ENCODE assay signal across 10 cellular contexts in the genomic region with DNA sequence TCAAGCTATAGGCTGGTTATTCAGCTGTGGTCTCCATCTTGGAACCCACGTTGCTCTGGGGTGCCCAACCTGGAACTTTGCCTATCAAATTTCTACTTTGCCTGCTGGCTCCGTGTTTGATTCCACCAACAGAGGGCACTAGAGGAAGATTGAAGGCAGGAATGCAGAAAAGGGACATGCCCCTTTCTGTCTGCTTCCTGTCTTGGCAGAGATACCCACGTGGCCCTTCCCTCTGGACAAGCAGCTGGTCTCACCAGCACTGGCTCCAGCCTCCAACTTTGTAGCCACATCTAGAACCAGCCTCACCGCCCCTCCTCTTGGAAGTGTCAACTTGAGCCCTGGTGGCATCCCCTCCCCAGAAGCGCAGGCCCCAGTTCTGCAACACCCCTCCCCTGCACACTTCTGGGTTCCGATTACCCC. TPM values are rescaled to one million over a fixed set of nuclear protein-coding genes. Genes with fewer than 3 reads are reported as not detected.
DNase-seq lines count a peak whose midpoint lies in the region; ATAC-seq lines count a peak whose summit lies in the region.
"Had no signal": no experiment of that assay in that cellular context is flagged by ENCODE, and none has a peak within 500 bp of the region (broad histone marks: within the 10 kb centered on the region; RNA-seq: fewer than 3 reads in every experiment).

No MANE protein-coding gene starts in this region.

- H3K18ac ChIP-seq in mesendoderm (ENCODE audit: low read length): no peak overlapping the region

- peak; percentile 3 for DNase-seq in NCI-H2107 (lab: John Stamatoyannopoulos, UW)
- DNase-seq in NCI-H2107 treated with DMSO at 0.1 percent for 48 hours (lab: John Stamatoyannopoulos, UW; ENCODE audit: unreplicated experiment): no peak
- DNase-seq in NCI-H2196 (lab: John Stamatoyannopoulos, UW; ENCODE audit: unreplicated experiment): peak; percentile 29
- peak; percentile 16 for DNase-seq in activated CD4-positive, CD25-positive, alpha-beta regulatory T cell treated with anti-CD3 and anti-CD28 coated beads, Interleukin-2, amount 50 U/mL, for 16 hours (ENCODE audit: low read depth, low spot score)
- DNase-seq in dermis blood vessel endothelial cell: peak; percentile 62
- DNase-seq in mesendoderm: peak; percentile 89
- DNase-seq in stimulated activated naive CD4-positive, alpha-beta T cell treated with Interleukin-2 at 50 U/mL for 16 hours (lab: John Stamatoyannopoulos, UW): peak; percentile 16

- no peak for ATAC-seq in HG03175 (IDR thresholded peaks at IDR 0.05; ENCODE audit: unreplicated experiment)

- no peak overlapping the region for H2AK5ac ChIP-seq in mesendoderm (ENCODE audit: low read length)

- peak overlapping the region; percentile 36 for H3K56ac ChIP-seq in mesendoderm (ENCODE audit: low read length)

- H3K4me3 ChIP-seq in mesendoderm (ENCODE audit: low read length): no peak overlapping the region
- H3K4me3 ChIP-seq: BLaER1 treated with 17β-estradiol and CSF1 and Interleukin-3, amounts not matched to agents 10 nM and 100 nM had no signal

- no peak overlapping the region for H2BK15ac ChIP-seq in mesendoderm (replicated peaks; ENCODE audit: low read depth)

- H3K4ac ChIP-seq in mesendoderm (ENCODE audit: low read depth, low read length): peak overlapping the region; percentile 63

- H3K4me2 ChIP-seq in mesendoderm (ENCODE audit: low read length): no peak overlapping the region
- H3K4me2 ChIP-seq: BLaER1 treated with 17β-estradiol and CSF1 and Interleukin-3, amounts not matched to agents 10 nM and 100 nM had no signal

- H2BK120ac ChIP-seq in mesendoderm (ENCODE audit: low read depth, low read length): no peak overlapping the region

- no peak overlapping the region for H2BK5ac ChIP-seq in mesendoderm (ENCODE audit: low read length)

- H3K4me1 ChIP-seq in mesendoderm (ENCODE audit: control insufficient read depth, low read depth, low read length): no peaks in the 10 kb centered on the region
- H3K4me1 ChIP-seq: BLaER1 treated with 17β-estradiol and CSF1 and Interleukin-3, amounts not matched to agents 10 nM and 100 nM had no signal

- no CpG with 5 or more reads among the region's 6 CpGs for WGBS in mesendoderm (ENCODE audit: extremely low coverage, insufficient coverage, low lambda C conversion rate)

- H3K23ac ChIP-seq in mesendoderm (ENCODE audit: low read length): no peak overlapping the region

- no peak overlapping the region for H4K8ac ChIP-seq in mesendoderm (ENCODE audit: low read depth, low read length)

- H3K36me3 ChIP-seq in mesendoderm (ENCODE audit: control insufficient read depth, insufficient read depth, low read length): no peaks in the 10 kb centered on the region
- H3K36me3 ChIP-seq: BLaER1 treated with 17β-estradiol and CSF1 and Interleukin-3, amounts not matched to agents 10 nM and 100 nM had no signal

- no peak overlapping the region for H3K9ac ChIP-seq in mesendoderm (ENCODE audit: low read length)
- H3K9ac ChIP-seq: BLaER1 treated with 17β-estradiol and CSF1 and Interleukin-3, amounts not matched to agents 10 nM and 100 nM had no signal

- no peaks in the 10 kb centered on the region for H3K79me2 ChIP-seq in mesendoderm (ENCODE audit: control insufficient read depth, insufficient read depth, low read length)

- no peak overlapping the region for H4K5ac ChIP-seq in mesendoderm (ENCODE audit: low read length)

- H3K27me3 ChIP-seq in mesendoderm (ENCODE audit: insufficient read depth, low read length, poor library complexity): no peaks in the 10 kb centered on the region
- H3K27me3 ChIP-seq: BLaER1 treated with 17β-estradiol and CSF1 and Interleukin-3, amounts not matched to agents 10 nM and 100 nM had no signal

- no peaks in the 10 kb centered on the region for H3K79me1 ChIP-seq in mesendoderm (ENCODE audit: low read length)

- no peak overlapping the region for H3K27ac ChIP-seq in mesendoderm (ENCODE audit: low read depth, low read length)
- H3K27ac ChIP-seq: BLaER1 treated with 17β-estradiol and CSF1 and Interleukin-3, amounts not matched to agents 10 nM and 100 nM; epithelial cell of prostate had no signal

RNA-seq across cellular contexts. Expression of gene ZNF438, which starts 52.1 kb away (rescaled TPM):
- 2.6 and 3.9 TPM in 2 replicates for total RNA-seq in dermis blood vessel endothelial cell
- polyA plus RNA-seq in mesendoderm (2013, experiment 1 of 2): 0.80 TPM
- 0.91 TPM for polyA plus RNA-seq in mesendoderm (2013, experiment 2 of 2)
